2 cellular contexts compared by ENCODE assay signal in genomic region chr5:92941806-92942205, GRCh38.
TF ChIP-seq lines count a peak whose summit lies in the region.

No MANE protein-coding gene starts in this region.

TF ChIP-seq in HepG2, 621 proteins besides CTCF, POLR2A, EP300 and RAD21 (continued from another document):
- TF ChIP-seq ZNF687 (CRISPR knock-in tag; IDR thresholded peaks at IDR 0.05) (peak; percentile 36), ZBTB4 (CRISPR knock-in tag; IDR thresholded peaks at IDR 0.05; ENCODE audit: borderline replicate concordance) (0 out of 2 replicates have a peak, but pooled peaks have one; percentile 22)

TF ChIP-seq in SK-N-SH treated with all-trans-retinoic acid at 6 μM for 48 hours, 23 proteins besides CTCF, POLR2A, EP300 and RAD21 (continued from another document):
- no peak for TF ChIP-seq TSHZ2 (CRISPR knock-in tag; IDR thresholded peaks at IDR 0.05)
- no peak for TF ChIP-seq TOX (CRISPR knock-in tag; IDR thresholded peaks at IDR 0.05; ENCODE audit: borderline replicate concordance)
- TF ChIP-seq PATZ1 (CRISPR knock-in tag; IDR thresholded peaks at IDR 0.05; ENCODE audit: borderline replicate concordance), result no peak
- no peak for TF ChIP-seq GLIS3 (CRISPR knock-in tag; IDR thresholded peaks at IDR 0.05)
- no peak for TF ChIP-seq ZC3H10 (CRISPR knock-in tag; IDR thresholded peaks at IDR 0.05)
- TF ChIP-seq OSR1 (CRISPR knock-in tag; IDR thresholded peaks at IDR 0.05), result no peak
- TF ChIP-seq ZFP3 (CRISPR knock-in tag; IDR thresholded peaks at IDR 0.05), result no peak
- TF ChIP-seq ESRRG (CRISPR knock-in tag; IDR thresholded peaks at IDR 0.05), result no peak
- no peak for TF ChIP-seq CREB5 (CRISPR knock-in tag; IDR thresholded peaks at IDR 0.05; ENCODE audit: low read depth)
- TF ChIP-seq ISL1 (CRISPR knock-in tag; IDR thresholded peaks at IDR 0.05), result no peak
- TF ChIP-seq TCF4 (CRISPR knock-in tag; IDR thresholded peaks at IDR 0.05; ENCODE audit: borderline replicate concordance), result no peak
- no peak for TF ChIP-seq ZNF70 (CRISPR knock-in tag; IDR thresholded peaks at IDR 0.05)
TF ChIP-seq in SK-N-SH treated with all-trans-retinoic acid at 6 μM for 48 hours: peak in this region for 0.
